ENCODE assay signal across 24 cellular contexts in genomic region chr18:36559458-36559857, GRCh38.
"Had no signal": no experiment of that assay in that cellular context is flagged by ENCODE, and none has a peak within 500 bp of the region (broad histone marks: within the 10 kb centered on the region; RNA-seq: fewer than 3 reads in every experiment).

No MANE protein-coding gene starts in this region.

- H3K27ac ChIP-seq: SJCRH30, SK-N-MC had no signal

- H3K9me3 ChIP-seq: SJCRH30 had no signal

- DNase-seq: activated CD4-positive, alpha-beta memory T cell treated with anti-CD3 and anti-CD28 coated beads for 36 hours; activated CD4-positive, alpha-beta T cell treated with anti-CD3 and anti-CD28 coated beads, Interleukin-2, amount 10 ng/mL, durations not matched to agents 7 days and 5 days; activated CD8-positive, alpha-beta memory T cell treated with anti-CD3 and anti-CD28 coated beads, Interleukin-2, amount 50 U/mL, for 4 hours; activated gamma-delta T cell treated with Interleukin-2 at 50 U/mL for 16 hours; activated naive CD4-positive, alpha-beta T cell treated with anti-CD3 and anti-CD28 coated beads for 36 hours; activated naive CD8-positive, alpha-beta T cell treated with anti-CD3 and anti-CD28 coated beads, Interleukin-2, amount 50 U/mL, for 24 hours; activated T-cell treated with anti-CD3 and anti-CD28 coated beads for 4 hours; activated T-cell treated with anti-CD3 and anti-CD28 coated beads, Interleukin-2, amount 50 U/mL, for 4 hours; anterior cingulate cortex; NCI-H1105; NCI-H1417 treated with DMSO at 0.1 percent for 48 hours; NCI-H1694; NCI-H1930; NCI-H2081 treated with DMSO at 0.1 percent for 48 hours; NCI-H226; NCI-H446 treated with DMSO at 0.1 percent for 48 hours; NCI-H524; NK-92 treated with Interleukin-12 subunit alpha and Interleukin-12 subunit beta, amount 100 ng/mL, for 24 hours; OCI-M1; SHP77; SJCRH30; T1000 had no signal

- ATAC-seq: activated naive CD8-positive, alpha-beta T cell treated with anti-CD3 and anti-CD28 coated beads, Interleukin-2, amount 50 U/mL, for 24 hours; activated T-cell treated with anti-CD3 and anti-CD28 coated beads, Interleukin-2, amount 50 U/mL, for 4 hours; K562 had no signal

- H3K36me3 ChIP-seq: SJCRH30 had no signal

- H3K4me1 ChIP-seq: SJCRH30 had no signal

- H3K27me3 ChIP-seq: SJCRH30 had no signal

- H3K4me3 ChIP-seq: K562, SJCRH30, SK-N-MC had no signal
